21 cellular contexts compared by ENCODE assay signal in the genomic region with DNA sequence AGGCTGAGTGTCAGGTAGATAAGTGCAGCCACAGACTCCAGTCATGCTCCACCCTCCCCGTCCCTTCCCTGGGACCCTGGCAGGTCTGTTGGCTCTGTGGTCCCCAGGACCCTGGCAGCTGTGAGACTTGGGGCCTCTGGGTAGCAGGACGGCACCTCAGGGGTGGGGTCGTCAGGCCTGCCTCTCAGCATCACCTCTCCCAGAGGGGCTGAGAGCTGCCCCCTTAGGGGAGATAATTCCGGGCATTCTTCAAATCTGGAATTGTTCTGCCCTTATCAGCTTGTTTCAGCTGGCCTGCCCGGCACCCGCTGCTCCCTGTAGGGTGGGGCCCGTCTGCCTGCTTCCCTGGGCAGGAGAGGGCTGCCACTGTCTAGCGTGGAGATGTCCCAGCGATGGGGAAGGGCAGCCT. TPM values are rescaled to one million over a fixed set of nuclear protein-coding genes. Genes with fewer than 3 reads are reported as not detected.
DNase-seq lines count a peak whose midpoint lies in the region; ATAC-seq, FAIRE-seq and TF ChIP-seq lines count a peak whose summit lies in the region.
"Had no signal": no experiment of that assay in that cellular context is flagged by ENCODE, and none has a peak within 500 bp of the region (broad histone marks: within the 10 kb centered on the region; RNA-seq: fewer than 3 reads in every experiment).

No MANE protein-coding gene starts in this region.

- peaks cover 73% of the 10 kb centered on the region for H3K4me1 Mint-ChIP-seq in GM23338
- H3K4me1 Mint-ChIP-seq in endothelial cell (ENCODE audit: unreplicated experiment): peaks cover 51% of the 10 kb centered on the region
- H3K4me1 Mint-ChIP-seq: neural crest cell had no signal

- no peak for DNase-seq in GM23338 (ENCODE audit: low spot score)
- DNase-seq in endothelial cell (ENCODE audit: low spot score): no peak
- DNase-seq in kidney: peak; percentile 58
- no peak for DNase-seq in sciatic nerve (ENCODE audit: low spot score)
- DNase-seq in mesenteric fat pad (ENCODE audit: low spot score): no peak
- DNase-seq in NCI-H128 (lab: John Stamatoyannopoulos, UW; ENCODE audit: unreplicated experiment): no peak
- no peak for DNase-seq in COLO829 (ENCODE audit: low spot score)
- no peak for DNase-seq in NCI-H187 treated with DMSO at 0.1 percent for 48 hours (lab: John Stamatoyannopoulos, UW)
- DNase-seq: activated CD4-positive, alpha-beta T cell treated with anti-CD3 and anti-CD28 coated beads, Interleukin-2, amount 50 U/mL, for 4 hours; activated CD8-positive, alpha-beta memory T cell treated with anti-CD3 and anti-CD28 coated beads, Interleukin-2, amount 50 U/mL, for 48 hours; BE2C; effector CD8-positive, alpha-beta T cell; left colon; NCI-H1417; NCI-H510A treated with DMSO at 0.1 percent for 48 hours; stimulated activated CD4-positive, alpha-beta T cell treated with anti-CD3 and anti-CD28 coated beads, Interleukin-4, amount 100 ng/mL, for 24 hours; WERI-Rb-1 had no signal

- H3K79me2 ChIP-seq in GM23338 (replicated peaks; ENCODE audit: insufficient read depth): peaks cover 99% of the 10 kb centered on the region

- H3K9me3 ChIP-seq in kidney (ENCODE audit: control insufficient read depth in 1 of 2, low read length in 2 of 2): no peaks in the 10 kb centered on the region
- H3K9me3 ChIP-seq: A549, BE2C had no signal

- H3K9me3 Mint-ChIP-seq in GM23338: no peaks in the 10 kb centered on the region
- no peaks in the 10 kb centered on the region for H3K9me3 Mint-ChIP-seq in endothelial cell (ENCODE audit: unreplicated experiment)
- H3K9me3 Mint-ChIP-seq: neural crest cell; stimulated activated naive CD8-positive, alpha-beta T cell treated with anti-CD3 and anti-CD28 coated beads, Interleukin-15, Interleukin-2, amounts not matched to agents 100 ng/mL and 50 ng/mL, for 24 hours had no signal

- H3K36me3 ChIP-seq in GM23338 (ENCODE audit: insufficient read depth): peaks cover 4% of the 10 kb centered on the region
- H3K36me3 ChIP-seq in kidney (ENCODE audit: control insufficient read depth in 1 of 2, insufficient read depth in 2 of 2, low read length in 2 of 2): no peaks in the 10 kb centered on the region
- H3K36me3 ChIP-seq: BE2C, WERI-Rb-1 had no signal

- FAIRE-seq in kidney (lab: Jason Lieb, UNC): no peak
- FAIRE-seq: A549, GM12892 had no signal

- H4K20me1 ChIP-seq in GM23338 (replicated peaks; ENCODE audit: insufficient read depth): peaks cover 91% of the 10 kb centered on the region

- no peak overlapping the region for H2AFZ ChIP-seq in GM23338

- peaks cover 80% of the 10 kb centered on the region for H3K36me3 Mint-ChIP-seq in GM23338 (ENCODE audit: low read depth)
- peaks cover 8% of the 10 kb centered on the region for H3K36me3 Mint-ChIP-seq in endothelial cell (ENCODE audit: low read depth, unreplicated experiment)

- H3K4me2 ChIP-seq in GM23338: no peak overlapping the region
- H3K4me2 ChIP-seq: A549 had no signal

- no peak for TF ChIP-seq CTCF in GM23338 (conservative IDR thresholded peaks at IDR 0.05; ENCODE audit: low read depth in 2 of 2)
- no peak for TF ChIP-seq CTCF in endothelial cell (IDR thresholded peaks at IDR 0.05; ENCODE audit: unreplicated experiment)
- TF ChIP-seq CTCF in kidney (IDR thresholded peaks at IDR 0.05; ENCODE audit: borderline replicate concordance, extremely low read depth, insufficient read depth): no peak

- H3K27me3 Mint-ChIP-seq in GM23338 (ENCODE audit: insufficient read depth, low read depth, poor library complexity): peaks cover 27% of the 10 kb centered on the region
- peaks cover 8% of the 10 kb centered on the region for H3K27me3 Mint-ChIP-seq in endothelial cell (ENCODE audit: unreplicated experiment)
- H3K27me3 Mint-ChIP-seq: stimulated activated naive CD8-positive, alpha-beta T cell treated with anti-CD3 and anti-CD28 coated beads, Interleukin-15, Interleukin-2, amounts not matched to agents 100 ng/mL and 50 ng/mL, for 24 hours had no signal

- no peaks in the 10 kb centered on the region for H3K27me3 ChIP-seq in GM23338 (ENCODE audit: insufficient read depth)
- H3K27me3 ChIP-seq: BE2C had no signal

- intact Hi-C loops in kidney (cut with DNase I): no loop called here
- intact Hi-C loops in sciatic nerve (cut with DNase I): no loop called here

- peak; percentile 3; the same call in 2 of the 3 replicates for ATAC-seq in GM23338
- ATAC-seq in sciatic nerve: peak; percentile 9
- ATAC-seq: left colon had no signal

- peaks cover 86% of the 10 kb centered on the region for H3K4me1 ChIP-seq in GM23338 (ENCODE audit: insufficient read depth)
- peaks cover 0 to 4% of the 10 kb centered on the region in 2 donors for H3K4me1 ChIP-seq in kidney (ENCODE audit: control insufficient read depth in 1 of 2, insufficient read depth in 1 of 2, low read depth in 1 of 2, low read length in 2 of 2)
- H3K4me1 ChIP-seq: BE2C had no signal

- H3K9ac ChIP-seq in kidney (ENCODE audit: low read length in 2 of 2): no peak overlapping the region

- H3K27ac Mint-ChIP-seq in GM23338 (no peak overlapping the region), endothelial cell (ENCODE audit: unreplicated experiment) (peak overlapping the region; percentile 39)
- H3K27ac Mint-ChIP-seq: stimulated activated naive CD8-positive, alpha-beta T cell treated with anti-CD3 and anti-CD28 coated beads, Interleukin-15, Interleukin-2, amounts not matched to agents 100 ng/mL and 50 ng/mL, for 24 hours had no signal

- H3K4me3 Mint-ChIP-seq in GM23338 (no peak overlapping the region), endothelial cell (ENCODE audit: unreplicated experiment) (no peak overlapping the region)
- H3K4me3 Mint-ChIP-seq: neural crest cell; stimulated activated naive CD8-positive, alpha-beta T cell treated with anti-CD3 and anti-CD28 coated beads, Interleukin-15, Interleukin-2, amounts not matched to agents 100 ng/mL and 50 ng/mL, for 24 hours had no signal

- H3F3A ChIP-seq in GM23338 (replicated peaks; ENCODE audit: low read depth): peaks cover 70% of the 10 kb centered on the region

- no peaks in the 10 kb centered on the region for H3K9me2 ChIP-seq in GM23338 (ENCODE audit: insufficient read depth)

- no peak overlapping the region for H3K4me3 ChIP-seq in GM23338
- H3K4me3 ChIP-seq in kidney (ENCODE audit: low read length in 2 of 2): no peak overlapping the region
- H3K4me3 ChIP-seq: A549 had no signal

- H3K27ac ChIP-seq in GM23338 (ENCODE audit: low read depth) (0 out of 2 replicates have a peak overlapping the region, but pooled peaks have one; percentile 39), kidney (ENCODE audit: low read depth in 2 of 2, low read length in 2 of 2) (peak overlapping the region; percentile 78 to 86)
- H3K27ac ChIP-seq: A549, WERI-Rb-1 had no signal

TF ChIP-seq in GM23338, 12 proteins besides CTCF, POLR2A, EP300 and RAD21 (continues in another document):
- TF ChIP-seq EZH2 (IDR thresholded peaks at IDR 0.05; ENCODE audit: low read depth, unreplicated experiment): no peak

RNA-seq across cellular contexts. Expression of a gene that starts 23.3 kb away (rescaled TPM):
- 698 and 727 TPM in 2 replicates for total RNA-seq in GM23338 (2014; rRNA removed; shearing (Covaris generic))
- polyA plus RNA-seq in GM23338 (2016; fragmentation: Nextera tagmentation; extraction: Ambion mirVana) (215 and 220 TPM in 2 replicates), kidney (ENCODE audit: insufficient read depth, low read depth, low replicate concordance) (150 TPM)
- total RNA-seq in endothelial cell (ENCODE audit: unreplicated experiment) (302 TPM), kidney (114 TPM), sciatic nerve (54.9 TPM), mesenteric fat pad (32.6 TPM)
